ENCODE assay signal across 8 cellular contexts in the genomic region with DNA sequence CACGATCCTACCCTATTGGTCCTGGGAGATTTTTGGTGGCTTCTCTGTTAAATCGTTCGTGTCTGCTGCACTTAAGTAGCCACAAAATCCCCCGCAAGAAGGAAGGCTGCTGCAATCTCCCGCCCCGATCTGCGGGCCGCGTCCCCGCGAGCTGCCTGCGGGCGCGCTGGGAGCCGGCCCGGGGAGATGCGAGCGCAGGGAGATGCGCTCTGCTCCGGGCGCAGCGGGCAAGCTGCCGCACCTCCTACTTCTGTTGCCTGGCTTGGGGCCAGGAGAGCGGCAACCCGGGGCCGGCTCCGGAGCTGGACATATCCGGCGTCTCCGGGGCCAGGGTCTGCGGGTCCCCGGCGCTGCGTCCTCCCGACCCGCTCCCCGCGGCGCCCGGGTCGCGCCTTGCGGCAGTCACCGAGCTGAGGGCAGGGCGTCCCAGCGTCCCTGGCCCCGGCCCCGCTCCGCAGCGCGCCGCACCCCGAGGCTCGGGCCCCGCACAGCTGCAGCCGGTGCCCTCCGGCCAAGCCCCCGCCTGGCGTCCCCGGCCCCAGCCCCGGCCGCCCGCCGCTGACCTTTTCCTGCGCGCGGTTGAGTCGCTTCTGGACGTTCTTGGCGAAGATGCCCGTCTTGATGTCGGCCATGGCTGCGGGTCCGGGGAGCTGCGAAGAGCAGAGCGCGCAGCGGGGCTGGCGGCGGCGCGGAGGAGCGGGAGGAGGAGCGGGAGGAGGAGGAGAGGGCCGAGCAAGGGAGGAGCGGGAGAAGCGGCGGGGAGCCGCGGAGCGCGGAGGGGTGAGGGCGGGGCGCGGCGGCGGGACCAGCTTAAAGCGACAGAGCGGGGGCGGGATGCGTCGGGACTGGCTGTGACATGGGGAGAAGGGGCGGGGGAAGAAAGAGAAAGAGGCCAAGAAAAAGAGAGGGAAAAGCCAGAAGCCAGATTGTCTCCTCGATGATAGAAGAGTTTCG. TPM values are rescaled to one million over a fixed set of nuclear protein-coding genes. Genes with fewer than 3 reads are reported as not detected.
A peak's percentile ranks its signal among the peaks of the same experiment; 100 is the strongest.
DNase-seq lines count a peak whose midpoint lies in the region; ATAC-seq and TF ChIP-seq lines count a peak whose summit lies in the region.

AMPH (minus strand) TSS at position 654 of the 954 bp plus-strand sequence; CDS start at position 632, 22 bp downstream.

- no peaks in the 10 kb centered on the region for H3K9me3 Mint-ChIP-seq in activated CD8-positive, alpha-beta memory T cell treated with anti-CD3 and anti-CD28 coated beads, Interleukin-2, amount 10 ng/mL, durations not matched to agents 7 days and 5 days (ENCODE audit: low read depth)

- DNase-seq in activated CD8-positive, alpha-beta memory T cell treated with anti-CD3 and anti-CD28 coated beads, Interleukin-2, amount 10 ng/mL, durations not matched to agents 7 days and 5 days, result no peak
- no peak for DNase-seq in activated CD8-positive, alpha-beta memory T cell treated with anti-CD3 and anti-CD28 coated beads for 24 hours
- peak; percentile 74 for DNase-seq in SK-N-SH
- DNase-seq in right lobe of liver, result peak; percentile 29 to 53 (median 47)
- peak; percentile 18 to 26 for DNase-seq in stimulated activated CD4-positive, alpha-beta T cell treated with anti-CD3 and anti-CD28 coated beads, Interleukin-4, amount 100 ng/mL, for 4 hours

- H3F3A ChIP-seq in SK-N-SH (replicated peaks; ENCODE audit: insufficient read depth), result no peaks in the 10 kb centered on the region

- TF ChIP-seq POLR2A in right lobe of liver (IDR thresholded peaks at IDR 0.05), result no peak

- TF ChIP-seq EP300 in SK-N-SH (IDR thresholded peaks at IDR 0.05; ENCODE audit: borderline replicate concordance in 1 of 2, low read depth in 1 of 2, low read length in 1 of 2), result no peak

- no peak within 1 kb of the TSS for H3K27ac Mint-ChIP-seq in activated CD8-positive, alpha-beta memory T cell treated with anti-CD3 and anti-CD28 coated beads, Interleukin-2, amount 10 ng/mL, durations not matched to agents 7 days and 5 days

- H3K36me3 ChIP-seq in SK-N-SH (replicated peaks in 1 of 2; ENCODE audit: control insufficient read depth in 1 of 2, insufficient read depth in 2 of 2, low read length in 1 of 2) (no peaks in the 10 kb centered on the region), ectodermal cell (ENCODE audit: control insufficient read depth, insufficient read depth, low read length) (no peaks in the 10 kb centered on the region), right lobe of liver (no peaks in the 10 kb centered on the region)

- intact Hi-C loops in right lobe of liver (cut with DNase I), result no loop called here

- WGBS in SK-N-SH (ENCODE audit: low lambda C conversion rate), result 3% methylated on average over 47 of the region's 105 CpGs
- WGBS in ectodermal cell, 2 experiments, result 1% methylated on average over 105 of the region's 105 CpGs
- WGBS in right lobe of liver (ENCODE audit: insufficient coverage, low coverage, low lambda C conversion rate, missing lambda C conversion rate), result under 1% methylated on average over 24 of the region's 105 CpGs

- H3K27me3 ChIP-seq in SK-N-SH (ENCODE audit: insufficient read depth) (peaks cover 37% of the 10 kb centered on the region), ectodermal cell (ENCODE audit: control insufficient read depth, insufficient read depth, low read length, poor library complexity, severe bottlenecking) (peaks cover 21% of the 10 kb centered on the region), right lobe of liver (no peaks in the 10 kb centered on the region)

- H3K9ac ChIP-seq in SK-N-SH, result no peak within 1 kb of the TSS

- no peak within 1 kb of the TSS for H3K27ac ChIP-seq in SK-N-SH (ENCODE audit: low read depth in 2 of 2, low read length in 1 of 2)
- H3K27ac ChIP-seq in ectodermal cell (ENCODE audit: insufficient read depth, low read depth, low read length, poor library complexity, severe bottlenecking), result no peak within 1 kb of the TSS
- H3K27ac ChIP-seq in right lobe of liver, result no peak within 1 kb of the TSS

- no peaks in the 10 kb centered on the region for H3K36me3 Mint-ChIP-seq in activated CD8-positive, alpha-beta memory T cell treated with anti-CD3 and anti-CD28 coated beads, Interleukin-2, amount 10 ng/mL, durations not matched to agents 7 days and 5 days

- H3K4me1 Mint-ChIP-seq in activated CD8-positive, alpha-beta memory T cell treated with anti-CD3 and anti-CD28 coated beads, Interleukin-2, amount 10 ng/mL, durations not matched to agents 7 days and 5 days, result peaks cover 5% of the 10 kb centered on the region

- H3K4me3 ChIP-seq in SK-N-SH (ENCODE audit: low read depth in 2 of 2, low read length in 1 of 2) (peak within 1 kb of the TSS; percentile 42 to 55), ectodermal cell (ENCODE audit: insufficient read depth, low read depth, low read length) (peak within 1 kb of the TSS; percentile 48), right lobe of liver (peak within 1 kb of the TSS; percentile 12 to 43 (median 21))

- no peak for TF ChIP-seq RAD21 in SK-N-SH (IDR thresholded peaks at IDR 0.05; ENCODE audit: low read length)

- peaks cover 59% of the 10 kb centered on the region for H3K27me3 Mint-ChIP-seq in activated CD8-positive, alpha-beta memory T cell treated with anti-CD3 and anti-CD28 coated beads, Interleukin-2, amount 10 ng/mL, durations not matched to agents 7 days and 5 days

- H4K20me1 ChIP-seq in SK-N-SH (ENCODE audit: insufficient read depth), result no peaks in the 10 kb centered on the region

- CTCF ChIA-PET in activated CD8-positive, alpha-beta memory T cell treated with anti-CD3 and anti-CD28 coated beads, Interleukin-2, amount 10 ng/mL, durations not matched to agents 7 days and 5 days (lab: Charles Lee), result interaction anchor here (1.5 to 2.7 kb wide), 2 partner anchors 224 to 232 kb away, joined by 3 to 14 read pairs; no protein-coding TSS in a partner anchor
- CTCF ChIA-PET in SK-N-SH (lab: Yijun Ruan, JAX), result interaction anchor here (0.9 to 1.6 kb wide), 2 partner anchors 29 to 232 kb away, joined by 3 to 4 read pairs; no protein-coding TSS in a partner anchor

- peak within 1 kb of the TSS; percentile 82 for H2AFZ ChIP-seq in SK-N-SH (ENCODE audit: low read depth)

- TF ChIP-seq CTCF in SK-N-SH (IDR thresholded peaks at IDR 0.05) (no peak), right lobe of liver (IDR thresholded peaks at IDR 0.05) (no peak)

- H3K4me1 ChIP-seq in SK-N-SH (ENCODE audit: control insufficient read depth in 1 of 2, insufficient read depth in 2 of 2, low read depth in 1 of 2, low read length in 1 of 2) (no peaks in the 10 kb centered on the region; a peak in 1 of 4 replicates), ectodermal cell (ENCODE audit: control insufficient read depth, insufficient read depth, low read length) (peaks cover 7% of the 10 kb centered on the region), right lobe of liver (no peaks in the 10 kb centered on the region)

- H3K9me2 ChIP-seq in SK-N-SH, result no peaks in the 10 kb centered on the region

- peak; percentile 47 for ATAC-seq in activated CD8-positive, alpha-beta memory T cell treated with anti-CD3 and anti-CD28 coated beads, Interleukin-2, amount 10 ng/mL, durations not matched to agents 7 days and 5 days
- ATAC-seq in right lobe of liver, result peak; percentile 40 to 69 (median 56)
- no peak for ATAC-seq in GM21576 (IDR thresholded peaks at IDR 0.05; ENCODE audit: unreplicated experiment)
- ATAC-seq in GM19452 (IDR thresholded peaks at IDR 0.05; ENCODE audit: unreplicated experiment), result no peak

- no peaks in the 10 kb centered on the region for H3K9me3 ChIP-seq in SK-N-SH
- H3K9me3 ChIP-seq in ectodermal cell (ENCODE audit: control insufficient read depth, low read length), result no peaks in the 10 kb centered on the region
- no peaks in the 10 kb centered on the region for H3K9me3 ChIP-seq in right lobe of liver

- peak within 1 kb of the TSS; percentile 78 for H3K4me2 ChIP-seq in SK-N-SH

- POLR2A ChIA-PET in SK-N-SH (lab: Yijun Ruan, JAX), result no interaction called here

- H3K4me3 Mint-ChIP-seq in activated CD8-positive, alpha-beta memory T cell treated with anti-CD3 and anti-CD28 coated beads, Interleukin-2, amount 10 ng/mL, durations not matched to agents 7 days and 5 days, result peak within 1 kb of the TSS; percentile 48

- H3K79me2 ChIP-seq in SK-N-SH (ENCODE audit: insufficient read depth), result no peaks in the 10 kb centered on the region

TF ChIP-seq in SK-N-SH, 30 proteins besides CTCF, POLR2A, EP300 and RAD21:
- TF ChIP-seq TAF1 (IDR thresholded peaks at IDR 0.05; ENCODE audit: borderline replicate concordance, low read depth, low read length) (no peak), MEF2A (IDR thresholded peaks at IDR 0.05; ENCODE audit: borderline replicate concordance, low read depth) (no peak), NFIC (IDR thresholded peaks at IDR 0.05; ENCODE audit: borderline replicate concordance) (0 out of 2 replicates have a peak, but pooled peaks have one; percentile 6), GATA2 (CRISPR knock-in tag; IDR thresholded peaks at IDR 0.05) (no peak), FOXJ3 (CRISPR knock-in tag; IDR thresholded peaks at IDR 0.05) (no peak), RXRA (IDR thresholded peaks at IDR 0.05; ENCODE audit: borderline replicate concordance, low read depth) (no peak), FOXM1 (IDR thresholded peaks at IDR 0.05; ENCODE audit: low read depth) (no peak), FOSL2 (IDR thresholded peaks at IDR 0.05; ENCODE audit: borderline replicate concordance, low read depth) (no peak)
TF ChIP-seq in SK-N-SH: peak in this region for 1.

RNA-seq across cellular contexts. Expression of gene AMPH, which starts in this region (rescaled TPM):
- total RNA-seq in activated CD8-positive, alpha-beta memory T cell treated with anti-CD3 and anti-CD28 coated beads, Interleukin-2, amount 10 ng/mL, durations not matched to agents 7 days and 5 days, result not detected
- 0.05 and 0.08 TPM in 2 replicates for polyA plus RNA-seq in SK-N-SH (2012; rRNA removed)
- polyA plus RNA-seq in SK-N-SH (2012; cell fraction: cytosol; rRNA removed), result 0.07 and 0.15 TPM in 2 replicates
- 0.13 and 0.18 TPM in 2 replicates for polyA plus RNA-seq in SK-N-SH (2012; cell fraction: nucleus; rRNA removed)
- polyA plus RNA-seq in ectodermal cell (2013, experiment 1 of 4), result 41.1 TPM
- polyA plus RNA-seq in ectodermal cell (2013, experiment 2 of 4), result 31.7 TPM
- 32.2 TPM for polyA plus RNA-seq in ectodermal cell (2013, experiment 3 of 4)
- polyA plus RNA-seq in ectodermal cell (2013, experiment 4 of 4), result 36.6 TPM
- under 1 TPM; 0.20 to 0.67 (median 0.39) TPM for total RNA-seq in right lobe of liver

Comparison
In these comparisons a context has a peak if more than half of its experiments do, and no peak if none do; other contexts are left out.
1. Peak in ATAC-seq in activated CD8-positive, alpha-beta memory T cell treated with anti-CD3 and anti-CD28 coated beads, Interleukin-2, amount 10 ng/mL, durations not matched to agents 7 days and 5 days; RNA of the gene not detected or under 1 TPM.
2. Peak in DNase-seq, H3K4me3 ChIP-seq and H3K4me2 ChIP-seq in SK-N-SH; RNA of the gene not detected or under 1 TPM.
3. Peak in DNase-seq, ATAC-seq and H3K4me3 ChIP-seq in right lobe of liver; RNA of the gene not detected or under 1 TPM.
4. DNase-seq: peak in stimulated activated CD4-positive, alpha-beta T cell treated with anti-CD3 and anti-CD28 coated beads, Interleukin-4, amount 100 ng/mL, for 4 hours (2 of 2); none in activated CD8-positive, alpha-beta memory T cell treated with anti-CD3 and anti-CD28 coated beads, Interleukin-2, amount 10 ng/mL, durations not matched to agents 7 days and 5 days (single experiment) and activated CD8-positive, alpha-beta memory T cell treated with anti-CD3 and anti-CD28 coated beads for 24 hours (single experiment).
5. Peak in every context shown above with its lines, with median percentiles within 50 percentile points of each other: H3K4me3 ChIP-seq.